ENCODE assay signal across 6 cellular contexts in the genomic region with DNA sequence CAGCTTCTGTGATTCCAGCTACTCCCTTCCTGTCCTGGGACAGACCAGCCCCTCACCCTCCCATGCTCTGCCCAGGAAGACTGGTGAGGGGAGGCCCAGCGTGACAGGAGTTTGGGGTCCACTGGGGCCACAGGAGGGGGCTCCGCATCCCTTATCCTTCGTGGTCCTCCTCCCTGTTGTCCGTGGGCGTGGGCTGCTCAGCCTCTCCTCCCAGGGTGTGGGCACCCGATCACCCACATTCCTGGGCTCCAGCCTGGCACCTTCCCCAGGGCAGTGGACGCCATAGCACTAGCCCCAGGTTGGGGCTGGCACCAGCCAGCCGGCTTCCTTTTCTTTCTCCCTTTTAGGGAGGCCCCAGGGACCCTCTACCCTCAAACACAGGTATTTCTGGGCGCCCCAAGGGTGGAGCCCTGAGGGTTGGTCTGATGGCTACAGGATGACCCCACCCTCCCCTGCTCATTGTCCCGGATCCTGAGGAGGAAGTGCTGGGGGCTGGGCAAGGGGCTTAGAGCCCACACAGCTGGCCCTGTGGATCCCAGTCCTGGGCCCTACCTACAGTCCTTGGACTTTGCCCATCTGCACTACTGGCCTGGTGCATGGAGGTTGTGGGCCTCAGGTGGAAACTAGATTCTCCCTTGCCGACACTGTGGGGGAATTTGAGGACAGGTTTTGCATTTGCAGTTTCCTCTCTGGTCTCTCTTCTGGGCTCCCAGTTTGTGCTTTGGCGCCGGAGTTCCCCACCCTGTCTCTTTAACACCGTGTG. TPM values are rescaled to one million over a fixed set of nuclear protein-coding genes. Genes with fewer than 3 reads are reported as not detected.
DNase-seq lines count a peak whose midpoint lies in the region; ATAC-seq and TF ChIP-seq lines count a peak whose summit lies in the region.

No MANE protein-coding gene starts in this region.

- H3K9me3 ChIP-seq in endocrine pancreas (ENCODE audit: control insufficient read depth, low read length) (no peaks in the 10 kb centered on the region), sigmoid colon (no peaks in the 10 kb centered on the region)

- 4 to 31% methylated on average over 14 of the region's 14 CpGs for WGBS in sigmoid colon, 2 donors

- no peak for TF ChIP-seq EP300 in sigmoid colon (IDR thresholded peaks at IDR 0.05)

- intact Hi-C loops in sigmoid colon (cut with DNase I), result loop anchor here (2.0 kb wide), 1 partner anchor 32 kb away; no protein-coding TSS in a partner anchor

- H3K9ac ChIP-seq in endocrine pancreas (ENCODE audit: control insufficient read depth, insufficient read depth, low read length), result peak overlapping the region; percentile 55

- H3K27me3 ChIP-seq in endocrine pancreas (ENCODE audit: control insufficient read depth, insufficient read depth, low read length), result no peaks in the 10 kb centered on the region
- H3K27me3 ChIP-seq in sigmoid colon, result no peaks in the 10 kb centered on the region

- TF ChIP-seq CTCF in LNCaP clone FGC (IDR thresholded peaks at IDR 0.05; ENCODE audit: control insufficient read depth, extremely low read depth, insufficient read depth), result no peak
- TF ChIP-seq CTCF in sigmoid colon (IDR thresholded peaks at IDR 0.05), result no peak

- ATAC-seq in HG02759 (IDR thresholded peaks at IDR 0.05; ENCODE audit: unreplicated experiment), result no peak

- H3K36me3 ChIP-seq in endocrine pancreas (ENCODE audit: control insufficient read depth, insufficient read depth, low read length) (no peaks in the 10 kb centered on the region), sigmoid colon (peaks cover 19 to 33% (median 30%) of the 10 kb centered on the region in 4 donors)

- DNase-seq in LNCaP clone FGC (ENCODE audit: low read depth) (no peak), sigmoid colon (no peak), activated gamma-delta T cell treated with Interleukin-2 at 50 U/mL for 16 hours (no peak), NCI-H524 treated with DMSO at 0.1 percent for 48 hours (lab: John Stamatoyannopoulos, UW) (no peak)

- no peak for TF ChIP-seq POLR2A in sigmoid colon (IDR thresholded peaks at IDR 0.05)

- peak overlapping the region; percentile 96 to 97 (median 96) for H3K27ac ChIP-seq in sigmoid colon

- H3K4me3 ChIP-seq in LNCaP clone FGC (ENCODE audit: low read depth, low read length) (peak overlapping the region; percentile 91), endocrine pancreas (ENCODE audit: control insufficient read depth, insufficient read depth, low read length) (no peak overlapping the region), sigmoid colon (peak overlapping the region; percentile 90 to 99 (median 98))

- H3K4me1 ChIP-seq in endocrine pancreas (ENCODE audit: control insufficient read depth, insufficient read depth, low read length) (no peaks in the 10 kb centered on the region), sigmoid colon (peaks cover 0 to 34% (median 31%) of the 10 kb centered on the region in 4 donors)

RNA-seq across cellular contexts. Expression of a gene that starts 1.1 kb away (rescaled TPM):
- total RNA-seq in sigmoid colon, result 100 to 1,000 TPM in 1 of 4 donors, 10 to 100 TPM in 3; 46.4 to 101 (median 81.0) TPM
- polyA plus RNA-seq in sigmoid colon, result 100 to 1,000 TPM in 2 of 3 donors, 10 to 100 TPM in 1; 83.3 to 164 (median 108) TPM

RNA-seq across cellular contexts. Expression of a gene that starts 1.5 kb away (rescaled TPM):
- total RNA-seq in sigmoid colon, result 1 to 10 TPM in 2 of 4 donors, under 1 TPM in 2; 0.36 to 3.0 (median 1.5) TPM
- 1 to 10 TPM; 2.2 to 3.6 (median 2.3) TPM for polyA plus RNA-seq in sigmoid colon

RNA-seq across cellular contexts. Expression of a gene that starts 11.4 kb away (rescaled TPM):
- 10 to 100 TPM in 3 of 4 donors, 1 to 10 TPM in 1; 9.9 to 24.6 (median 21.7) TPM for total RNA-seq in sigmoid colon
- 10 to 100 TPM; 35.1 to 64.5 (median 42.0) TPM for polyA plus RNA-seq in sigmoid colon

RNA-seq across cellular contexts. Expression of a gene that starts 31.2 kb away (rescaled TPM):
- 10 to 100 TPM; 42.6 to 84.5 (median 72.3) TPM for total RNA-seq in sigmoid colon
- polyA plus RNA-seq in sigmoid colon, result 10 to 100 TPM; 67.8 to 79.3 (median 73.9) TPM

RNA-seq across cellular contexts. Expression of a gene that starts 36.4 kb away (rescaled TPM):
- not detected for total RNA-seq in sigmoid colon
- under 1 TPM in 2 of 3 donors, not detected in 1; 0.23 to 0.74 TPM for polyA plus RNA-seq in sigmoid colon
